8 cellular contexts compared by ENCODE assay signal in genomic region chr3:32439421-32439820, GRCh38. TPM values are rescaled to one million over a fixed set of nuclear protein-coding genes. Genes with fewer than 3 reads are reported as not detected.
DNase-seq lines count a peak whose midpoint lies in the region; ATAC-seq, FAIRE-seq and TF ChIP-seq lines count a peak whose summit lies in the region.
"Not testable (repeated sequence)": the region's sequence is repeated elsewhere in the genome, so short reads cannot be mapped to it uniquely, and the experiment has no call there.

No MANE protein-coding gene starts in this region.

- SMC1A ChIA-PET in GM12878 (lab: Charles Lee; ENCODE audit: uncharacterized antibody, unreplicated experiment): interaction anchor here (0.8 to 14.2 kb wide), 16 partner anchors 8 to 433 kb away, joined by 3 to 307 read pairs (median 6); partner anchors contain the start of gene CMTM7

- CTCF ChIA-PET in activated CD4-positive, alpha-beta T cell treated with anti-CD3 and anti-CD28 coated beads, Interleukin-2, amount 10 ng/mL, durations not matched to agents 7 days and 5 days (lab: Charles Lee): interaction anchor here (0.6 to 4.4 kb wide), 12 partner anchors 10 to 1016 kb away, joined by 3 to 25 read pairs (median 4); no protein-coding TSS in a partner anchor
- CTCF ChIA-PET in GM12878 (lab: Yijun Ruan, JAX): interaction anchor here (1.0 to 10.6 kb wide), 11 partner anchors 11 to 63 kb away, joined by 3 to 88 read pairs (median 7); no protein-coding TSS in a partner anchor

- not testable (repeated sequence) for H3K4me3 ChIP-seq in GM12878

- intact Hi-C loops in GM12878 (cut with micrococcal nuclease; ENCODE audit: unreplicated experiment): loop anchor here (1.0 to 2.0 kb wide), 4 partner anchors 16 to 55 kb away; no protein-coding TSS in a partner anchor

- BruUV-seq in GM12878 (replicated peaks; lab: Mats Ljungman, UMichigan): not testable (repeated sequence)

- peaks cover 84% of the 10 kb centered on the region for H3K4me1 Mint-ChIP-seq in activated CD4-positive, alpha-beta T cell treated with anti-CD3 and anti-CD28 coated beads, Interleukin-2, amount 10 ng/mL, durations not matched to agents 7 days and 5 days
- peaks cover 93% of the 10 kb centered on the region for H3K4me1 Mint-ChIP-seq in stimulated activated memory B cell treated with anti-CD40 and anti-IgM and Interleukin-4, amounts not matched to agents 10 μg/mL and 1 μg/mL and 100 μg/mL, for 72 hours

- H3K9ac ChIP-seq in GM12878 (ENCODE audit: control insufficient read depth, insufficient read depth, low read length): not testable (repeated sequence)

- FAIRE-seq in GM12878 (lab: Jason Lieb, UNC): not testable (repeated sequence)

- H3K27ac Mint-ChIP-seq in activated CD4-positive, alpha-beta T cell treated with anti-CD3 and anti-CD28 coated beads, Interleukin-2, amount 10 ng/mL, durations not matched to agents 7 days and 5 days: peak overlapping the region; percentile 68
- H3K27ac Mint-ChIP-seq in stimulated activated memory B cell treated with anti-CD40 and anti-IgM and Interleukin-4, amounts not matched to agents 10 μg/mL and 1 μg/mL and 100 μg/mL, for 72 hours: peak overlapping the region; percentile 93

- H3K79me2 ChIP-seq in GM12878 (ENCODE audit: control insufficient read depth, insufficient read depth, low read length): not testable (repeated sequence)

- H3K4me1 ChIP-seq in GM12878 (ENCODE audit: control insufficient read depth, insufficient read depth, low read length): peaks cover 56% of the 10 kb centered on the region

- TF ChIP-seq EP300 in GM12878 (IDR thresholded peaks at IDR 0.05; ENCODE audit: borderline replicate concordance in 1 of 2, control insufficient read depth in 1 of 2, low read depth in 2 of 2, low read length in 2 of 2): not testable (repeated sequence)

- TF ChIP-seq POLR2A in GM12878 (IDR thresholded peaks at IDR 0.05; ENCODE audit: low read depth, low read length): not testable (repeated sequence)

- not testable (repeated sequence) for H4K20me1 ChIP-seq in GM12878 (ENCODE audit: control insufficient read depth, insufficient read depth)

- H3K27me3 ChIP-seq in GM12878 (replicated peaks in 1 of 2; ENCODE audit: control insufficient read depth in 2 of 2, insufficient read depth in 2 of 2, low read length in 1 of 2): not testable (repeated sequence)

- not testable (repeated sequence) for H3K27me3 Mint-ChIP-seq in activated CD4-positive, alpha-beta T cell treated with anti-CD3 and anti-CD28 coated beads, Interleukin-2, amount 10 ng/mL, durations not matched to agents 7 days and 5 days; stimulated activated memory B cell treated with anti-CD40 and anti-IgM and Interleukin-4, amounts not matched to agents 10 μg/mL and 1 μg/mL and 100 μg/mL, for 72 hours

- POLR2A ChIA-PET in activated CD4-positive, alpha-beta T cell treated with anti-CD3 and anti-CD28 coated beads, Interleukin-2, amount 10 ng/mL, durations not matched to agents 7 days and 5 days (lab: Charles Lee): not testable (repeated sequence)
- POLR2A ChIA-PET in GM12878 (lab: Charles Lee): interaction anchor here (0.7 to 8.6 kb wide), 7 partner anchors 10 to 62 kb away, joined by 3 to 158 read pairs (median 6); no protein-coding TSS in a partner anchor

- peaks cover 29% of the 10 kb centered on the region for H3K36me3 Mint-ChIP-seq in activated CD4-positive, alpha-beta T cell treated with anti-CD3 and anti-CD28 coated beads, Interleukin-2, amount 10 ng/mL, durations not matched to agents 7 days and 5 days (ENCODE audit: low read depth)
- peaks cover 22% of the 10 kb centered on the region for H3K36me3 Mint-ChIP-seq in stimulated activated memory B cell treated with anti-CD40 and anti-IgM and Interleukin-4, amounts not matched to agents 10 μg/mL and 1 μg/mL and 100 μg/mL, for 72 hours

- not testable (repeated sequence) for H3K4me3 Mint-ChIP-seq in activated CD4-positive, alpha-beta T cell treated with anti-CD3 and anti-CD28 coated beads, Interleukin-2, amount 10 ng/mL, durations not matched to agents 7 days and 5 days
- peak overlapping the region; percentile 58 for H3K4me3 Mint-ChIP-seq in stimulated activated memory B cell treated with anti-CD40 and anti-IgM and Interleukin-4, amounts not matched to agents 10 μg/mL and 1 μg/mL and 100 μg/mL, for 72 hours

- not testable (repeated sequence) for DNase-seq in activated CD4-positive, alpha-beta T cell treated with anti-CD3 and anti-CD28 coated beads, Interleukin-2, amount 10 ng/mL, durations not matched to agents 7 days and 5 days; GM12878 (ENCODE audit: low read depth, low spot score)

- not testable (repeated sequence) for H3K36me3 ChIP-seq in GM12878 (ENCODE audit: control insufficient read depth in 2 of 2, insufficient read depth in 2 of 2, low read length in 1 of 2)

- WGBS in GM12878 (ENCODE audit: insufficient coverage, insufficient replicate concordance, low lambda C conversion rate, missing lambda C conversion rate): 27% methylated on average over 4 of the region's 4 CpGs

- H3K9me3 Mint-ChIP-seq in activated CD4-positive, alpha-beta T cell treated with anti-CD3 and anti-CD28 coated beads, Interleukin-2, amount 10 ng/mL, durations not matched to agents 7 days and 5 days; stimulated activated memory B cell treated with anti-CD40 and anti-IgM and Interleukin-4, amounts not matched to agents 10 μg/mL and 1 μg/mL and 100 μg/mL, for 72 hours: not testable (repeated sequence)

- in situ Hi-C loops in GM12878 (cut with MboI): not testable (repeated sequence)

- H3K9me3 ChIP-seq in GM12878 (replicated peaks; ENCODE audit: control insufficient read depth, insufficient read depth, low read length): not testable (repeated sequence)

- ATAC-seq in GM18508 (IDR thresholded peaks at IDR 0.05; ENCODE audit: insufficient read depth, unreplicated experiment) (peak; percentile 4), GM19395 (IDR thresholded peaks at IDR 0.05; ENCODE audit: unreplicated experiment) (peak; percentile 41), GM21737 (IDR thresholded peaks at IDR 0.05; ENCODE audit: unreplicated experiment) (peak; percentile 7), HG03025 (IDR thresholded peaks at IDR 0.05; ENCODE audit: low FRiP score, unreplicated experiment) (peak; percentile 24), HG03521 (IDR thresholded peaks at IDR 0.05; ENCODE audit: unreplicated experiment) (peak; percentile 24), GM12878 (peak; percentile 45)
- ATAC-seq in stimulated activated memory B cell treated with anti-CD40 and anti-IgM and Interleukin-4, amounts not matched to agents 10 μg/mL and 1 μg/mL and 100 μg/mL, for 72 hours: peak; percentile 22

- not testable (repeated sequence) for TF ChIP-seq RAD21 in GM12878 (IDR thresholded peaks at IDR 0.05; ENCODE audit: insufficient read depth, low read depth, low read length)

- H3K4me2 ChIP-seq in GM12878 (ENCODE audit: control insufficient read depth, insufficient read depth): 0 out of 2 replicates have a peak overlapping the region, but pooled peaks have one; percentile 69

- RAD21 ChIA-PET in GM12878 (lab: Charles Lee; ENCODE audit: unreplicated experiment): interaction anchor here (0.9 to 8.0 kb wide), 16 partner anchors 11 to 65 kb away, joined by 3 to 187 read pairs (median 4); partner anchors contain the start of genes CMTM6 and CMTM7

- not testable (repeated sequence) for TF ChIP-seq CTCF in GM12878 (IDR thresholded peaks at IDR 0.05 in 2 of 3, conservative IDR thresholded peaks at IDR 0.05 in 1 of 3; ENCODE audit: control insufficient read depth in 2 of 3, extremely low read depth in 1 of 3, insufficient read depth in 1 of 3, low read depth in 3 of 3, low read length in 3 of 3)

- H3K27ac ChIP-seq in GM12878 (ENCODE audit: control insufficient read depth, insufficient read depth): peak overlapping the region; percentile 38; the same call in 1 of the 2 replicates

- not testable (repeated sequence) for H2AFZ ChIP-seq in GM12878 (ENCODE audit: control insufficient read depth, low read depth, low read length)

TF ChIP-seq in GM12878, 131 proteins besides CTCF, POLR2A, EP300 and RAD21:
- TF ChIP-seq SMARCA5 (IDR thresholded peaks at IDR 0.05): peak; percentile 57
- TF ChIP-seq ZNF217 (IDR thresholded peaks at IDR 0.05): peak; percentile 86
- 0 out of 2 replicates have a peak, but pooled peaks have one; percentile 25 for TF ChIP-seq NKRF (conservative IDR thresholded peaks at IDR 0.05)

RNA-seq across cellular contexts. Expression of gene CMTM7, which starts 47.8 kb away (rescaled TPM):
- 10 to 100 TPM; 45.9 to 62.6 TPM for total RNA-seq in activated CD4-positive, alpha-beta T cell treated with anti-CD3 and anti-CD28 coated beads, Interleukin-2, amount 10 ng/mL, durations not matched to agents 7 days and 5 days
- 49.6 and 52.0 TPM in 2 replicates for total RNA-seq in GM12878 (2013; cell fraction: nucleolus; rRNA removed)
- total RNA-seq in GM12878 (2014; rRNA removed) (7.2 and 9.9 TPM in 2 replicates), GM12878 (2014; rRNA removed; fragmentation: Illumina TruSeq; extraction: Trizol) (8.6 and 9.7 TPM in 2 replicates), GM12878 (2021) (12.5 and 13.7 TPM in 2 replicates)
- 2.1 TPM for polyA plus RNA-seq in GM12878 (2011; ENCODE audit: low read depth)
- polyA plus RNA-seq in GM12878 (2011; rRNA removed) (23.2 and 30.5 TPM in 2 replicates), GM12878 (2014; fragmentation: Illumina TruSeq; extraction: Trizol) (16.7 and 21.0 TPM in 2 replicates), GM12878 (2014; fragmentation: Nextera tagmentation; extraction: Ambion mirVana) (10 to 100 TPM in 1 of 2 experiments, 1 to 10 TPM in 1; 3.7 to 12.0 TPM), GM12878 (2014; rRNA removed) (15.4 and 15.6 TPM in 2 replicates), GM12878 (2016; fragmentation: Nextera tagmentation; extraction: Ambion mirVana) (10 to 100 TPM; 29.5 to 36.4 TPM)
- polyA plus RNA-seq in GM12878 (2011; cell fraction: cytosol; rRNA removed): 39.6 and 41.5 TPM in 2 replicates
- polyA plus RNA-seq in GM12878 (2011; cell fraction: nucleus; rRNA removed): 32.7 and 36.0 TPM in 2 replicates
- 1.5 and 2.9 TPM in 2 replicates for polyA plus RNA-seq in GM12878 (2012)
- 11.0 and 21.9 TPM in 2 replicates for polyA minus RNA-seq in GM12878 (2011; rRNA and poly(A)+ RNA removed)
- 12.0 and 15.0 TPM in 2 replicates for polyA minus RNA-seq in GM12878 (2011; cell fraction: cytosol; rRNA and poly(A)+ RNA removed)
- 13.4 and 19.5 TPM in 2 replicates for polyA minus RNA-seq in GM12878 (2011; cell fraction: nucleus; rRNA and poly(A)+ RNA removed)
